15 cellular contexts compared by ENCODE assay signal in genomic region chr11:123073343-123074057, GRCh38. TPM values are rescaled to one million over a fixed set of nuclear protein-coding genes. Genes with fewer than 3 reads are reported as not detected.
DNase-seq lines count a peak whose midpoint lies in the region; ATAC-seq and TF ChIP-seq lines count a peak whose summit lies in the region.
"Had no signal": no experiment of that assay in that cellular context is flagged by ENCODE, and none has a peak within 500 bp of the region (broad histone marks: within the 10 kb centered on the region; RNA-seq: fewer than 3 reads in every experiment).

No MANE protein-coding gene starts in this region.

- ATAC-seq in activated T-cell treated with anti-CD3 and anti-CD28 coated beads, Interleukin-2, amount 50 U/mL, for 72 hours (replicated peaks in 1 of 2) = no peak
- ATAC-seq in activated T-cell treated with anti-CD3 and anti-CD28 coated beads, Interleukin-2, amount 50 U/mL, for 4 hours = no peak
- no peak for ATAC-seq in CD8-positive, alpha-beta T cell
- ATAC-seq in HG03457 (IDR thresholded peaks at IDR 0.05; ENCODE audit: unreplicated experiment) (no peak), HG02870 (IDR thresholded peaks at IDR 0.05; ENCODE audit: unreplicated experiment) (no peak)

- H3K79me2 ChIP-seq in osteoblast (ENCODE audit: insufficient read depth, low read length) = peaks cover 13% of the 10 kb centered on the region

- no peak for DNase-seq in activated T-cell treated with anti-CD3 and anti-CD28 coated beads, Interleukin-2, amount 50 U/mL, for 72 hours
- no peak for DNase-seq in activated T-cell treated with anti-CD3 and anti-CD28 coated beads, Interleukin-2, amount 50 U/mL, for 4 hours
- no peak for DNase-seq in CD8-positive, alpha-beta T cell
- DNase-seq in activated T-helper 2 cell treated with anti-CD3 and anti-CD28 coated beads, Interferon-gamma antibody, Interleukin-2, Interleukin-4, amounts not matched to agents 10 μg/mL and 5 μg/mL and 100 μg/mL, durations not matched to agents 14 hours and 24 hours and 36 hours (ENCODE audit: low spot score) = no peak
- DNase-seq in osteoblast (ENCODE audit: insufficient read length, low spot score, missing footprints) (peak; percentile 39), H7 (no peak)
- DNase-seq: Karpas-422, MM.1S, NCI-H1417, NCI-H1930, NCI-H2171 treated with DMSO at 0.1 percent for 48 hours, NCI-H510A, NCI-H82 had no signal

- no peaks in the 10 kb centered on the region for H3K9me3 ChIP-seq in CD8-positive, alpha-beta T cell (ENCODE audit: low read length)
- no peaks in the 10 kb centered on the region for H3K9me3 ChIP-seq in osteoblast (ENCODE audit: low read depth, low read length)

- H3K27me3 Mint-ChIP-seq in activated T-cell treated with anti-CD3 and anti-CD28 coated beads, Interleukin-2, amount 50 U/mL, for 72 hours (ENCODE audit: low read depth) = no peaks in the 10 kb centered on the region
- no peaks in the 10 kb centered on the region for H3K27me3 Mint-ChIP-seq in activated T-cell treated with anti-CD3 and anti-CD28 coated beads, Interleukin-2, amount 50 U/mL, for 4 hours (ENCODE audit: low read depth)
- no peaks in the 10 kb centered on the region for H3K27me3 Mint-ChIP-seq in CD8-positive, alpha-beta T cell (ENCODE audit: low read depth)
- H3K27me3 Mint-ChIP-seq in activated T-helper 2 cell treated with anti-CD3 and anti-CD28 coated beads, Interferon-gamma antibody, Interleukin-2, Interleukin-4, amounts not matched to agents 10 μg/mL and 5 μg/mL and 100 μg/mL, durations not matched to agents 14 hours and 24 hours and 36 hours (ENCODE audit: low read depth) = no peaks in the 10 kb centered on the region

- peak overlapping the region; percentile 4 for H3K27ac Mint-ChIP-seq in activated T-cell treated with anti-CD3 and anti-CD28 coated beads, Interleukin-2, amount 50 U/mL, for 72 hours
- H3K27ac Mint-ChIP-seq in CD8-positive, alpha-beta T cell = peak overlapping the region; percentile 92
- H3K27ac Mint-ChIP-seq in activated T-helper 2 cell treated with anti-CD3 and anti-CD28 coated beads, Interferon-gamma antibody, Interleukin-2, Interleukin-4, amounts not matched to agents 10 μg/mL and 5 μg/mL and 100 μg/mL, durations not matched to agents 14 hours and 24 hours and 36 hours = peak overlapping the region; percentile 13

- H3K4me3 ChIP-seq in CD8-positive, alpha-beta T cell (ENCODE audit: low read depth, low read length) = no peak overlapping the region
- H3K4me3 ChIP-seq in osteoblast (ENCODE audit: insufficient read depth, low read length) (no peak overlapping the region), H7 (ENCODE audit: insufficient read depth, low read depth, low read length) (no peak overlapping the region)

- CTCF ChIA-PET in CD8-positive, alpha-beta T cell (lab: Charles Lee) = interaction anchor here (0.8 to 4.5 kb wide), 4 partner anchors 10 to 174 kb away, joined by 3 to 13 read pairs (median 4); partner anchors contain the start of gene HSPA8

- no peak overlapping the region for H3K4me2 ChIP-seq in osteoblast (ENCODE audit: insufficient read depth, low read length)

- intact Hi-C loops in CD8-positive, alpha-beta T cell (cut with DNase I, micrococcal nuclease) = no loop called here
- intact Hi-C loops in activated T-helper 2 cell treated with anti-CD3 and anti-CD28 coated beads, Interferon-gamma antibody, Interleukin-2, Interleukin-4, amounts not matched to agents 10 μg/mL and 5 μg/mL and 100 μg/mL, durations not matched to agents 14 hours and 24 hours and 36 hours (cut with micrococcal nuclease) = no loop called here

- peaks cover 38% of the 10 kb centered on the region for H3K4me1 ChIP-seq in CD8-positive, alpha-beta T cell (ENCODE audit: insufficient read depth, low read length)
- H3K4me1 ChIP-seq in osteoblast (ENCODE audit: insufficient read depth, low read length) = no peaks in the 10 kb centered on the region

- H3K36me3 ChIP-seq in CD8-positive, alpha-beta T cell (ENCODE audit: insufficient read depth, low read length) = no peaks in the 10 kb centered on the region
- H3K36me3 ChIP-seq in osteoblast (ENCODE audit: insufficient read depth, low read length) = peaks cover 72% of the 10 kb centered on the region
- H3K36me3 ChIP-seq in H7 (replicated peaks; ENCODE audit: control insufficient read depth, insufficient read depth, low read length) = peaks cover 3% of the 10 kb centered on the region

- POLR2A ChIA-PET in CD8-positive, alpha-beta T cell (lab: Charles Lee) = interaction anchor here (0.6 to 7.8 kb wide), 6 partner anchors 10 to 29 kb away, joined by 3 to 85 read pairs (median 4); partner anchors contain the start of gene HSPA8

- no peaks in the 10 kb centered on the region for H3K27me3 ChIP-seq in CD8-positive, alpha-beta T cell (ENCODE audit: insufficient read depth, low read length)
- H3K27me3 ChIP-seq in osteoblast (ENCODE audit: insufficient read depth, low read length) = no peaks in the 10 kb centered on the region
- H3K27me3 ChIP-seq in H7 (ENCODE audit: control insufficient read depth, insufficient read depth, low read length) = no peaks in the 10 kb centered on the region

- no peaks in the 10 kb centered on the region for H3K36me3 Mint-ChIP-seq in activated T-cell treated with anti-CD3 and anti-CD28 coated beads, Interleukin-2, amount 50 U/mL, for 72 hours (ENCODE audit: insufficient read depth in 2 of 2)
- peaks cover 3% of the 10 kb centered on the region for H3K36me3 Mint-ChIP-seq in activated T-cell treated with anti-CD3 and anti-CD28 coated beads, Interleukin-2, amount 50 U/mL, for 4 hours (ENCODE audit: insufficient read depth)
- peaks cover 5% of the 10 kb centered on the region for H3K36me3 Mint-ChIP-seq in CD8-positive, alpha-beta T cell
- H3K36me3 Mint-ChIP-seq in activated T-helper 2 cell treated with anti-CD3 and anti-CD28 coated beads, Interferon-gamma antibody, Interleukin-2, Interleukin-4, amounts not matched to agents 10 μg/mL and 5 μg/mL and 100 μg/mL, durations not matched to agents 14 hours and 24 hours and 36 hours (ENCODE audit: low read depth) = peaks cover 4% of the 10 kb centered on the region

- TF ChIP-seq CTCF in CD8-positive, alpha-beta T cell (IDR thresholded peaks at IDR 0.05) = no peak
- TF ChIP-seq CTCF in osteoblast (IDR thresholded peaks at IDR 0.05; ENCODE audit: extremely low read depth, low read depth, low read length) = no peak

- H3K27ac ChIP-seq in CD8-positive, alpha-beta T cell (ENCODE audit: low read depth, low read length) = no peak overlapping the region
- no peak overlapping the region for H3K27ac ChIP-seq in osteoblast (ENCODE audit: low read depth, low read length)

- H4K20me1 ChIP-seq in osteoblast (ENCODE audit: insufficient read depth, low read length) = no peaks in the 10 kb centered on the region

- H3K4me1 Mint-ChIP-seq in activated T-cell treated with anti-CD3 and anti-CD28 coated beads, Interleukin-2, amount 50 U/mL, for 72 hours (ENCODE audit: low read depth) = peaks cover 57% of the 10 kb centered on the region
- H3K4me1 Mint-ChIP-seq in activated T-cell treated with anti-CD3 and anti-CD28 coated beads, Interleukin-2, amount 50 U/mL, for 4 hours (ENCODE audit: low read depth) = peaks cover 54% of the 10 kb centered on the region
- peaks cover 58% of the 10 kb centered on the region for H3K4me1 Mint-ChIP-seq in CD8-positive, alpha-beta T cell (ENCODE audit: low read depth)
- peaks cover 50% of the 10 kb centered on the region for H3K4me1 Mint-ChIP-seq in activated T-helper 2 cell treated with anti-CD3 and anti-CD28 coated beads, Interferon-gamma antibody, Interleukin-2, Interleukin-4, amounts not matched to agents 10 μg/mL and 5 μg/mL and 100 μg/mL, durations not matched to agents 14 hours and 24 hours and 36 hours (ENCODE audit: low read depth)

- H2AFZ ChIP-seq in osteoblast (ENCODE audit: low read length) = no peak overlapping the region

- H3K4me3 Mint-ChIP-seq in activated T-cell treated with anti-CD3 and anti-CD28 coated beads, Interleukin-2, amount 50 U/mL, for 72 hours = no peak overlapping the region
- no peak overlapping the region for H3K4me3 Mint-ChIP-seq in activated T-cell treated with anti-CD3 and anti-CD28 coated beads, Interleukin-2, amount 50 U/mL, for 4 hours
- no peak overlapping the region for H3K4me3 Mint-ChIP-seq in CD8-positive, alpha-beta T cell
- H3K4me3 Mint-ChIP-seq in activated T-helper 2 cell treated with anti-CD3 and anti-CD28 coated beads, Interferon-gamma antibody, Interleukin-2, Interleukin-4, amounts not matched to agents 10 μg/mL and 5 μg/mL and 100 μg/mL, durations not matched to agents 14 hours and 24 hours and 36 hours (ENCODE audit: low read depth) = no peak overlapping the region

- H3K9me3 Mint-ChIP-seq in activated T-cell treated with anti-CD3 and anti-CD28 coated beads, Interleukin-2, amount 50 U/mL, for 72 hours = no peaks in the 10 kb centered on the region
- H3K9me3 Mint-ChIP-seq in activated T-cell treated with anti-CD3 and anti-CD28 coated beads, Interleukin-2, amount 50 U/mL, for 4 hours = no peaks in the 10 kb centered on the region
- H3K9me3 Mint-ChIP-seq in CD8-positive, alpha-beta T cell = no peaks in the 10 kb centered on the region
- H3K9me3 Mint-ChIP-seq in activated T-helper 2 cell treated with anti-CD3 and anti-CD28 coated beads, Interferon-gamma antibody, Interleukin-2, Interleukin-4, amounts not matched to agents 10 μg/mL and 5 μg/mL and 100 μg/mL, durations not matched to agents 14 hours and 24 hours and 36 hours = no peaks in the 10 kb centered on the region

RNA-seq across cellular contexts. Expression of gene HSPA8, which starts 11.6 kb away (rescaled TPM):
- 1,000 to 10,000 TPM; 1,108 to 1,228 TPM for total RNA-seq in activated T-cell treated with anti-CD3 and anti-CD28 coated beads, Interleukin-2, amount 50 U/mL, for 72 hours
- 1,000 to 10,000 TPM; 3,255 to 3,669 (median 3,417) TPM for total RNA-seq in activated T-cell treated with anti-CD3 and anti-CD28 coated beads, Interleukin-2, amount 50 U/mL, for 4 hours
- total RNA-seq in CD8-positive, alpha-beta T cell = 100 to 1,000 TPM; 748 to 798 TPM
- 3,975 and 4,013 TPM in 2 replicates for total RNA-seq in activated T-helper 2 cell treated with anti-CD3 and anti-CD28 coated beads, Interferon-gamma antibody, Interleukin-2, Interleukin-4, amounts not matched to agents 10 μg/mL and 5 μg/mL and 100 μg/mL, durations not matched to agents 14 hours and 24 hours and 36 hours
- total RNA-seq in osteoblast = 2,226 and 2,227 TPM in 2 replicates
- total RNA-seq in H7 (2014; rRNA removed; shearing (Covaris generic)) = 2,498 and 3,375 TPM in 2 replicates

Comparison
In these comparisons a context has a peak if more than half of its experiments do, and no peak if none do; other contexts are left out.
1. H3K27ac Mint-ChIP-seq: peak in every context shown above with its lines; median percentile 92 in CD8-positive, alpha-beta T cell; 13 in activated T-helper 2 cell treated with anti-CD3 and anti-CD28 coated beads, Interferon-gamma antibody, Interleukin-2, Interleukin-4, amounts not matched to agents 10 μg/mL and 5 μg/mL and 100 μg/mL, durations not matched to agents 14 hours and 24 hours and 36 hours; 4 in activated T-cell treated with anti-CD3 and anti-CD28 coated beads, Interleukin-2, amount 50 U/mL, for 72 hours.